9 cellular contexts compared by ENCODE assay signal in the genomic region with DNA sequence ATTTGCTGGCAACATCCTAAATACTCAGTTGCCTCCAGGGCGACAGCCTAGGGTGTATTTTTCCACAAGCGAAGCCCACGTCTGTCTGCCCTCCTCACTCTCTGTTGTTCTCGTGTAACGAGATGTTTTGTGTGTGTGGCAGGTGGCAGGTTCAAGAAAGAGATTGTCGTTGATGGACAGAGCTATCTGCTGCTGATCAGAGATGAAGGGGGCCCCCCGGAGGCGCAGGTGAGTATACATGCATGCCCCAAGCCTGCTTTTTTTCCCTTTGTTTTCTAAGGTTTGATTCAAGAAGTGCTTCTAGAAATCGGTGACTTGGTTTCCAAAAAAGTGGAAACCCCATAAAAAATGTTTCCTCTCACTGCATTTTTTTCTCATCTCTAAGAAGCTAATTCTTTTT.
A peak's percentile ranks its signal among the peaks of the same experiment; 100 is the strongest.
DNase-seq lines count a peak whose midpoint lies in the region; ATAC-seq and TF ChIP-seq lines count a peak whose summit lies in the region.
"Had no signal": no experiment of that assay in that cellular context is flagged by ENCODE, and none has a peak within 500 bp of the region (broad histone marks: within the 10 kb centered on the region; RNA-seq: fewer than 3 reads in every experiment).

No MANE protein-coding gene starts in this region.

- no peak overlapping the region for H3K4me2 ChIP-seq in PC-3 (ENCODE audit: low read length)

- H3K36me3 Mint-ChIP-seq in activated CD8-positive, alpha-beta memory T cell treated with anti-CD3 and anti-CD28 coated beads, Interleukin-2, amount 10 ng/mL, durations not matched to agents 7 days and 5 days = no peaks in the 10 kb centered on the region
- H3K36me3 Mint-ChIP-seq: memory B cell had no signal

- H3K27me3 ChIP-seq in HAP-1 (ENCODE audit: low read depth) = no peaks in the 10 kb centered on the region
- H3K27me3 ChIP-seq in PC-3 (ENCODE audit: low read length) = no peaks in the 10 kb centered on the region

- 0 out of 2 replicates have a peak, but pooled peaks cover 5% of the 10 kb centered on the region for H4K20me1 ChIP-seq in PC-3 (ENCODE audit: low read length)

- TF ChIP-seq CTCF in PC-3 (conservative IDR thresholded peaks at IDR 0.05; ENCODE audit: low read depth, low read length) (peak; percentile 70), foreskin fibroblast (IDR thresholded peaks at IDR 0.05; ENCODE audit: low read depth, low read length) (peak; percentile 11)

- H3K9me2 ChIP-seq in PC-3 (replicated peaks; ENCODE audit: low read length) = no peaks in the 10 kb centered on the region

- no peak overlapping the region for H2AFZ ChIP-seq in PC-3 (ENCODE audit: low read length)

- no peaks in the 10 kb centered on the region for H3K9me3 Mint-ChIP-seq in activated CD8-positive, alpha-beta memory T cell treated with anti-CD3 and anti-CD28 coated beads, Interleukin-2, amount 10 ng/mL, durations not matched to agents 7 days and 5 days (ENCODE audit: low read depth)
- H3K9me3 Mint-ChIP-seq: memory B cell had no signal

- no peak overlapping the region for H3K4me3 ChIP-seq in HAP-1
- no peak overlapping the region for H3K4me3 ChIP-seq in PC-3 (ENCODE audit: low read length)
- no peak overlapping the region for H3K4me3 ChIP-seq in foreskin fibroblast (ENCODE audit: low read depth in 1 of 2, low read length in 2 of 2)

- no TSS peak for BruUV-seq in PC-3 (replicated peaks; lab: Mats Ljungman, UMichigan)

- H3K36me3 ChIP-seq in HAP-1 (replicated peaks) (no peaks in the 10 kb centered on the region), PC-3 (ENCODE audit: low read depth, low read length) (peaks cover 6% of the 10 kb centered on the region; the same call in 1 of the 2 replicates)

- DNase-seq in ACHN (peak; percentile 52), HAP-1 (ENCODE audit: low spot score in 2 of 2) (peak; percentile 7 to 65), PC-3 (peak; percentile 42), foreskin fibroblast (peak in 1 of 2 donors; percentile 14), medulla oblongata (ENCODE audit: extremely low spot score) (no peak), cerebellum (ENCODE audit: low spot score) (no peak)
- no peak for DNase-seq in activated CD8-positive, alpha-beta memory T cell treated with anti-CD3 and anti-CD28 coated beads, Interleukin-2, amount 10 ng/mL, durations not matched to agents 7 days and 5 days

- POLR2A ChIA-PET in PC-3 (lab: Charles Lee; ENCODE audit: unreplicated experiment) = no interaction called here

- no peaks in the 10 kb centered on the region for H3K79me2 ChIP-seq in PC-3 (ENCODE audit: low read length)

- intact Hi-C loops in PC-3 (cut with micrococcal nuclease) = loop anchor here (1.0 to 10.0 kb wide), 2 partner anchors 146 to 246 kb away; partner anchors contain the start of gene AGAP1

- no peaks in the 10 kb centered on the region for H3K4me1 Mint-ChIP-seq in activated CD8-positive, alpha-beta memory T cell treated with anti-CD3 and anti-CD28 coated beads, Interleukin-2, amount 10 ng/mL, durations not matched to agents 7 days and 5 days
- H3K4me1 Mint-ChIP-seq: memory B cell had no signal

- ATAC-seq in PC-3 (peak; percentile 81), GM19351 (IDR thresholded peaks at IDR 0.05; ENCODE audit: unreplicated experiment) (no peak)
- ATAC-seq in activated CD8-positive, alpha-beta memory T cell treated with anti-CD3 and anti-CD28 coated beads, Interleukin-2, amount 10 ng/mL, durations not matched to agents 7 days and 5 days = no peak

- H3K9me3 ChIP-seq in HAP-1 (no peaks in the 10 kb centered on the region), PC-3 (ENCODE audit: low read length) (no peaks in the 10 kb centered on the region)

- no peak overlapping the region for H3K27ac Mint-ChIP-seq in activated CD8-positive, alpha-beta memory T cell treated with anti-CD3 and anti-CD28 coated beads, Interleukin-2, amount 10 ng/mL, durations not matched to agents 7 days and 5 days
- H3K27ac Mint-ChIP-seq: memory B cell had no signal

- H3F3A ChIP-seq in PC-3 (ENCODE audit: low read length, unreplicated experiment) = no peaks in the 10 kb centered on the region

- in situ Hi-C loops in ACHN (cut with HindIII; ENCODE audit: low pct_ligation_motif_present, low pct_unique_long_range_greater_than_20kb, low sequenced_read_pairs) = no loop called here
- in situ Hi-C loops in HAP-1 (cut with MboI; ENCODE audit: low sequenced_read_pairs) = loop anchor here (10.0 kb wide), 1 partner anchor 606 kb away; no protein-coding TSS in a partner anchor

- no peak overlapping the region for H3K4me3 Mint-ChIP-seq in activated CD8-positive, alpha-beta memory T cell treated with anti-CD3 and anti-CD28 coated beads, Interleukin-2, amount 10 ng/mL, durations not matched to agents 7 days and 5 days
- H3K4me3 Mint-ChIP-seq: memory B cell had no signal

- H3K9ac ChIP-seq in PC-3 (ENCODE audit: low read length) = no peak overlapping the region

- no peak overlapping the region for H3K27ac ChIP-seq in PC-3 (ENCODE audit: low read length)

- CTCF ChIA-PET in PC-3 (lab: Charles Lee) = interaction anchor here (0.5 to 1.2 kb wide), 5 partner anchors 32 to 230 kb away, joined by 3 to 4 read pairs (median 3); no protein-coding TSS in a partner anchor
- CTCF ChIA-PET in activated CD8-positive, alpha-beta memory T cell treated with anti-CD3 and anti-CD28 coated beads, Interleukin-2, amount 10 ng/mL, durations not matched to agents 7 days and 5 days (lab: Charles Lee) = no interaction called here

- H3K4me1 ChIP-seq in HAP-1 (no peaks in the 10 kb centered on the region), PC-3 (ENCODE audit: insufficient read depth, low read length) (no peaks in the 10 kb centered on the region)

- no peaks in the 10 kb centered on the region for H3K27me3 Mint-ChIP-seq in activated CD8-positive, alpha-beta memory T cell treated with anti-CD3 and anti-CD28 coated beads, Interleukin-2, amount 10 ng/mL, durations not matched to agents 7 days and 5 days

Comparison
In these comparisons a context has a peak if more than half of its experiments do, and no peak if none do; other contexts are left out.
1. DNase-seq: peak in ACHN (single experiment), HAP-1 (2 of 2) and PC-3 (single experiment); none in activated CD8-positive, alpha-beta memory T cell treated with anti-CD3 and anti-CD28 coated beads, Interleukin-2, amount 10 ng/mL, durations not matched to agents 7 days and 5 days (single experiment), medulla oblongata (single experiment) and cerebellum (single experiment).